In the genomic region with DNA sequence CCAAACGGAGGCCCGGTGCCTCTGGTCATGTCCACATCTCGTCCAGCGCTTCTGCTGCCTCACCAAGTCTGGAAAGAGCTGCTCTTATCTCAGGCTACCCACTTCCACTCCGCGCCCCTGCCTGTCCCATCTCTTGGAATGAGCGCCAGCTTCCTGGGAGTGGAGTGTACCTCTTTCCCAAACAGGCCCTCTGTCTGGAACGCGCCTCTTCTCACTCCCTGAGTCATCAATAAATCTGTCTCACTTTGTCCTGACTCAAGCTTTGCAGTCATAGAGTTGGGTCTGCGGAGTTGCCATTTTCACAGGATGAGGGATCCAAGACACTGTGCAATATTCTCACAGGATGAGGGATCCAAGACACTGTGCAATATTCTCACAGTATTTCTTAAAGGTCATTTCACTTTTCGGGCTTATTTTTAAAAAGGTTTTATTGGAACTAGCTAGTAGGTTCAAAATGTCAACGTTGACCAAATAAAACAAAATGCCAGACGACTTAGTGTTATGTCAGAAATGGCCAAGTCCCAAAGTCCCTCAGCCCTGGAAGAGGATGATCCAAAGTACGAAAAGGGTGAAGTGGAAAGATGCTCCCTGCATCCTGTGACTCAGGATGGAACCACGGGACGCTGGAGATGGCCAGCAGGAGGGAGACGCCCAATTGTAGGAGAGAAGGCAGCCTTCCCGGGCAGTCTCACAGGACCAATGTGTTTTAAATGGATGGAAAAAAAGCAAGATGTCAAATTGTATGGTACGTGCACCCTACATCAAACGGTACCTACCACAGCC, we compare ENCODE assay signal across 3 cellular contexts.
TF ChIP-seq lines count a peak whose summit lies in the region.

No MANE protein-coding gene starts in this region.

TF ChIP-seq in SK-N-SH, 30 proteins besides CTCF, POLR2A, EP300 and RAD21 (continued from another document):
- TF ChIP-seq YY1 (IDR thresholded peaks at IDR 0.05; ENCODE audit: low read depth) = no peak
- TF ChIP-seq SIN3A (IDR thresholded peaks at IDR 0.05; ENCODE audit: borderline replicate concordance, low read depth, low read length) = no peak
- no peak for TF ChIP-seq TCF12 (IDR thresholded peaks at IDR 0.05)

TF ChIP-seq in SK-N-SH treated with all-trans-retinoic acid at 6 μM for 48 hours, 23 proteins besides CTCF, POLR2A, EP300 and RAD21 (continued from another document):
- TF ChIP-seq, protein P1, sequence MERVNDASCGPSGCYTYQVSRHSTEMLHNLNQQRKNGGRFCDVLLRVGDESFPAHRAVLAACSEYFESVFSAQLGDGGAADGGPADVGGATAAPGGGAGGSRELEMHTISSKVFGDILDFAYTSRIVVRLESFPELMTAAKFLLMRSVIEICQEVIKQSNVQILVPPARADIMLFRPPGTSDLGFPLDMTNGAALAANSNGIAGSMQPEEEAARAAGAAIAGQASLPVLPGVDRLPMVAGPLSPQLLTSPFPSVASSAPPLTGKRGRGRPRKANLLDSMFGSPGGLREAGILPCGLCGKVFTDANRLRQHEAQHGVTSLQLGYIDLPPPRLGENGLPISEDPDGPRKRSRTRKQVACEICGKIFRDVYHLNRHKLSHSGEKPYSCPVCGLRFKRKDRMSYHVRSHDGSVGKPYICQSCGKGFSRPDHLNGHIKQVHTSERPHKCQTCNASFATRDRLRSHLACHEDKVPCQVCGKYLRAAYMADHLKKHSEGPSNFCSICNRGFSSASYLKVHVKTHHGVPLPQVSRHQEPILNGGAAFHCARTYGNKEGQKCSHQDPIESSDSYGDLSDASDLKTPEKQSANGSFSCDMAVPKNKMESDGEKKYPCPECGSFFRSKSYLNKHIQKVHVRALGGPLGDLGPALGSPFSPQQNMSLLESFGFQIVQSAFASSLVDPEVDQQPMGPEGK (CRISPR knock-in tag; IDR thresholded peaks at IDR 0.05; ENCODE audit: borderline replicate concordance) = no peak
- TF ChIP-seq ZFP30 (CRISPR knock-in tag; IDR thresholded peaks at IDR 0.05) (no peak), ESRRG (CRISPR knock-in tag; IDR thresholded peaks at IDR 0.05) (no peak), TCF4 (CRISPR knock-in tag; IDR thresholded peaks at IDR 0.05; ENCODE audit: borderline replicate concordance) (no peak), ZNF70 (CRISPR knock-in tag; IDR thresholded peaks at IDR 0.05) (no peak), PPARA (CRISPR knock-in tag; IDR thresholded peaks at IDR 0.05; ENCODE audit: borderline replicate concordance) (no peak), ISL1 (CRISPR knock-in tag; IDR thresholded peaks at IDR 0.05) (no peak), ZNF565 (CRISPR knock-in tag; conservative IDR thresholded peaks at IDR 0.05; ENCODE audit: low read depth) (no peak), GLIS3 (CRISPR knock-in tag; IDR thresholded peaks at IDR 0.05) (no peak)
- TF ChIP-seq, protein P2, sequence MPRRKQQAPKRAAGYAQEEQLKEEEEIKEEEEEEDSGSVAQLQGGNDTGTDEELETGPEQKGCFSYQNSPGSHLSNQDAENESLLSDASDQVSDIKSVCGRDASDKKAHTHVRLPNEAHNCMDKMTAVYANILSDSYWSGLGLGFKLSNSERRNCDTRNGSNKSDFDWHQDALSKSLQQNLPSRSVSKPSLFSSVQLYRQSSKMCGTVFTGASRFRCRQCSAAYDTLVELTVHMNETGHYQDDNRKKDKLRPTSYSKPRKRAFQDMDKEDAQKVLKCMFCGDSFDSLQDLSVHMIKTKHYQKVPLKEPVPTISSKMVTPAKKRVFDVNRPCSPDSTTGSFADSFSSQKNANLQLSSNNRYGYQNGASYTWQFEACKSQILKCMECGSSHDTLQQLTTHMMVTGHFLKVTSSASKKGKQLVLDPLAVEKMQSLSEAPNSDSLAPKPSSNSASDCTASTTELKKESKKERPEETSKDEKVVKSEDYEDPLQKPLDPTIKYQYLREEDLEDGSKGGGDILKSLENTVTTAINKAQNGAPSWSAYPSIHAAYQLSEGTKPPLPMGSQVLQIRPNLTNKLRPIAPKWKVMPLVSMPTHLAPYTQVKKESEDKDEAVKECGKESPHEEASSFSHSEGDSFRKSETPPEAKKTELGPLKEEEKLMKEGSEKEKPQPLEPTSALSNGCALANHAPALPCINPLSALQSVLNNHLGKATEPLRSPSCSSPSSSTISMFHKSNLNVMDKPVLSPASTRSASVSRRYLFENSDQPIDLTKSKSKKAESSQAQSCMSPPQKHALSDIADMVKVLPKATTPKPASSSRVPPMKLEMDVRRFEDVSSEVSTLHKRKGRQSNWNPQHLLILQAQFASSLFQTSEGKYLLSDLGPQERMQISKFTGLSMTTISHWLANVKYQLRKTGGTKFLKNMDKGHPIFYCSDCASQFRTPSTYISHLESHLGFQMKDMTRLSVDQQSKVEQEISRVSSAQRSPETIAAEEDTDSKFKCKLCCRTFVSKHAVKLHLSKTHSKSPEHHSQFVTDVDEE (CRISPR knock-in tag; IDR thresholded peaks at IDR 0.05) = no peak
- TF ChIP-seq, protein P3, sequence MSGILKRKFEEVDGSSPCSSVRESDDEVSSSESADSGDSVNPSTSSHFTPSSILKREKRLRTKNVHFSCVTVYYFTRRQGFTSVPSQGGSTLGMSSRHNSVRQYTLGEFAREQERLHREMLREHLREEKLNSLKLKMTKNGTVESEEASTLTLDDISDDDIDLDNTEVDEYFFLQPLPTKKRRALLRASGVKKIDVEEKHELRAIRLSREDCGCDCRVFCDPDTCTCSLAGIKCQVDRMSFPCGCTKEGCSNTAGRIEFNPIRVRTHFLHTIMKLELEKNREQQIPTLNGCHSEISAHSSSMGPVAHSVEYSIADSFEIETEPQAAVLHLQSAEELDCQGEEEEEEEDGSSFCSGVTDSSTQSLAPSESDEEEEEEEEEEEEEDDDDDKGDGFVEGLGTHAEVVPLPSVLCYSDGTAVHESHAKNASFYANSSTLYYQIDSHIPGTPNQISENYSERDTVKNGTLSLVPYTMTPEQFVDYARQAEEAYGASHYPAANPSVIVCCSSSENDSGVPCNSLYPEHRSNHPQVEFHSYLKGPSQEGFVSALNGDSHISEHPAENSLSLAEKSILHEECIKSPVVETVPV (CRISPR knock-in tag; IDR thresholded peaks at IDR 0.05) = no peak
TF ChIP-seq in SK-N-SH treated with all-trans-retinoic acid at 6 μM for 48 hours: peak in this region for 0.

TF ChIP-seq in WTC11, 78 proteins besides CTCF, POLR2A, EP300 and RAD21 (continued from another document):
- TF ChIP-seq, protein P4, sequence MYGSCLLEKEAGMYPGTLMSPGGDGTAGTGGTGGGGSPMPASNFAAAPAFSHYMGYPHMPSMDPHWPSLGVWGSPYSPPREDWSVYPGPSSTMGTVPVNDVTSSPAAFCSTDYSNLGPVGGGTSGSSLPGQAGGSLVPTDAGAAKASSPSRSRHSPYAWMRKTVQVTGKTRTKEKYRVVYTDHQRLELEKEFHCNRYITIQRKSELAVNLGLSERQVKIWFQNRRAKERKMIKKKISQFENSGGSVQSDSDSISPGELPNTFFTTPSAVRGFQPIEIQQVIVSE (CRISPR knock-in tag; IDR thresholded peaks at IDR 0.05; ENCODE audit: borderline replicate concordance) = no peak
- TF ChIP-seq ZNF423 (CRISPR knock-in tag; IDR thresholded peaks at IDR 0.05) = no peak
- TF ChIP-seq HMGA2 (CRISPR knock-in tag; IDR thresholded peaks at IDR 0.05) = no peak
